ENCODE assay signal across 10 cellular contexts in genomic region chr17:57948169-57948554, GRCh38. TPM values are rescaled to one million over a fixed set of nuclear protein-coding genes. Genes with fewer than 3 reads are reported as not detected.
A peak's percentile ranks its signal among the peaks of the same experiment; 100 is the strongest.
DNase-seq lines count a peak whose midpoint lies in the region; ATAC-seq and TF ChIP-seq lines count a peak whose summit lies in the region.
"Had no signal": no experiment of that assay in that cellular context is flagged by ENCODE, and none has a peak within 500 bp of the region (broad histone marks: within the 10 kb centered on the region; RNA-seq: fewer than 3 reads in every experiment).

No MANE protein-coding gene starts in this region.

- H3K4me1 ChIP-seq in hepatocyte (ENCODE audit: insufficient read depth): peaks cover 71% of the 10 kb centered on the region
- peaks cover 0 to 97% (median 95%) of the 10 kb centered on the region in 4 donors for H3K4me1 ChIP-seq in sigmoid colon

- no peak overlapping the region for H3K4me3 ChIP-seq in WERI-Rb-1 (ENCODE audit: low read depth, low read length)
- no peak overlapping the region for H3K4me3 ChIP-seq in hepatocyte
- no peak overlapping the region for H3K4me3 ChIP-seq in sigmoid colon

- H3K36me3 ChIP-seq in WERI-Rb-1 (no peaks in the 10 kb centered on the region), hepatocyte (replicated peaks; ENCODE audit: insufficient read depth, low read depth) (no peaks in the 10 kb centered on the region), sigmoid colon (no peaks in the 10 kb centered on the region)

- intact Hi-C loops in CD14-positive monocyte (cut with micrococcal nuclease) (loop anchor here (2.0 to 5.0 kb wide), 2 partner anchors 39 kb away; partner anchors contain the start of gene VEZF1 (in 1 of the 2)), sigmoid colon (cut with DNase I) (loop anchor here (2.0 kb wide), 1 partner anchor 79 kb away; no protein-coding TSS in a partner anchor)

- 70% methylated on average over 5 of the region's 5 CpGs for WGBS in hepatocyte (ENCODE audit: low lambda C conversion rate, missing lambda C conversion rate)
- 86 to 91% methylated on average over 5 of the region's 5 CpGs for WGBS in sigmoid colon, 2 donors

- H3K9me2 ChIP-seq in hepatocyte (replicated peaks; ENCODE audit: insufficient read depth): no peaks in the 10 kb centered on the region

- peaks cover 56% of the 10 kb centered on the region for H3K79me2 ChIP-seq in hepatocyte

- ATAC-seq in GM18502 (IDR thresholded peaks at IDR 0.05; ENCODE audit: poor library complexity, unreplicated experiment): no peak

- H3K9me3 Mint-ChIP-seq in CD14-positive monocyte: peaks cover 0 to 3% (median 0%) of the 10 kb centered on the region in 7 donors
- no peaks in the 10 kb centered on the region for H3K9me3 Mint-ChIP-seq in activated T-cell treated with anti-CD3 and anti-CD28 coated beads, Interleukin-2, amount 50 U/mL, for 24 hours
- H3K9me3 Mint-ChIP-seq: CD4-positive, CD25-positive, alpha-beta regulatory T cell had no signal

- peak overlapping the region; percentile 88 to 96 (median 93) for H3K27ac Mint-ChIP-seq in CD14-positive monocyte
- no peak overlapping the region for H3K27ac Mint-ChIP-seq in activated T-cell treated with anti-CD3 and anti-CD28 coated beads, Interleukin-2, amount 50 U/mL, for 24 hours

- no peak for TF ChIP-seq POLR2A in sigmoid colon (IDR thresholded peaks at IDR 0.05)

- no peaks in the 10 kb centered on the region for H4K20me1 ChIP-seq in hepatocyte (ENCODE audit: insufficient read depth, poor library complexity, severe bottlenecking)

- H2AFZ ChIP-seq in hepatocyte: no peak overlapping the region

- H3K4me3 Mint-ChIP-seq in CD14-positive monocyte: peak overlapping the region; percentile 47 to 70
- H3K4me3 Mint-ChIP-seq in activated T-cell treated with anti-CD3 and anti-CD28 coated beads, Interleukin-2, amount 50 U/mL, for 24 hours: no peak overlapping the region

- no peaks in the 10 kb centered on the region for H3K27me3 ChIP-seq in WERI-Rb-1 (ENCODE audit: insufficient read depth, low read depth, severe bottlenecking)
- no peaks in the 10 kb centered on the region for H3K27me3 ChIP-seq in hepatocyte
- no peaks in the 10 kb centered on the region for H3K27me3 ChIP-seq in sigmoid colon

- peaks cover 6 to 13% of the 10 kb centered on the region in 2 donors for H3K36me3 Mint-ChIP-seq in CD14-positive monocyte
- H3K36me3 Mint-ChIP-seq in activated T-cell treated with anti-CD3 and anti-CD28 coated beads, Interleukin-2, amount 50 U/mL, for 24 hours (ENCODE audit: low read depth): no peaks in the 10 kb centered on the region
- H3K36me3 Mint-ChIP-seq: CD4-positive, CD25-positive, alpha-beta regulatory T cell had no signal

- no peak for DNase-seq in CD14-positive monocyte (ENCODE audit: low spot score)
- DNase-seq in WERI-Rb-1: no peak
- no peak for DNase-seq in hepatocyte (ENCODE audit: low spot score)
- no peak for DNase-seq in sigmoid colon
- DNase-seq in activated T-cell treated with anti-CD3 and anti-CD28 coated beads, Interleukin-2, amount 50 U/mL, for 24 hours: no peak
- no peak for DNase-seq in NOMO-1 (lab: John Stamatoyannopoulos, UW; ENCODE audit: unreplicated experiment in 2 of 2)
- no peak for DNase-seq in NCI-H510A treated with DMSO at 0.1 percent for 48 hours (lab: John Stamatoyannopoulos, UW)
- DNase-seq: NCI-H2171 had no signal

- no peak for TF ChIP-seq EP300 in sigmoid colon (IDR thresholded peaks at IDR 0.05)

- H3K9me3 ChIP-seq in WERI-Rb-1 (ENCODE audit: severe bottlenecking): no peaks in the 10 kb centered on the region
- no peaks in the 10 kb centered on the region for H3K9me3 ChIP-seq in hepatocyte (ENCODE audit: low read depth)
- H3K9me3 ChIP-seq in sigmoid colon: no peaks in the 10 kb centered on the region

- TF ChIP-seq CTCF in CD14-positive monocyte (IDR thresholded peaks at IDR 0.05) (no peak), WERI-Rb-1 (IDR thresholded peaks at IDR 0.05; ENCODE audit: low read depth, low read length) (no peak), hepatocyte (IDR thresholded peaks at IDR 0.05; ENCODE audit: poor library complexity) (no peak), sigmoid colon (IDR thresholded peaks at IDR 0.05) (no peak)

- peaks cover 74% of the 10 kb centered on the region for H3K4me1 Mint-ChIP-seq in CD14-positive monocyte
- H3K4me1 Mint-ChIP-seq in activated T-cell treated with anti-CD3 and anti-CD28 coated beads, Interleukin-2, amount 50 U/mL, for 24 hours (ENCODE audit: low read depth): peaks cover 45% of the 10 kb centered on the region

- H3K4me2 ChIP-seq in hepatocyte: peak overlapping the region; percentile 18

- H3K27ac ChIP-seq in WERI-Rb-1 (peak overlapping the region; percentile 34; the same call in 1 of the 2 replicates), hepatocyte (peak overlapping the region; percentile 87), sigmoid colon (peak overlapping the region; percentile 97 to 100 (median 99))

- H3K27me3 Mint-ChIP-seq in CD14-positive monocyte (ENCODE audit: low read depth in 3 of 3): peaks cover 0 to 5% (median 4%) of the 10 kb centered on the region in 3 donors
- peaks cover 17% of the 10 kb centered on the region for H3K27me3 Mint-ChIP-seq in activated T-cell treated with anti-CD3 and anti-CD28 coated beads, Interleukin-2, amount 50 U/mL, for 24 hours

RNA-seq across cellular contexts. Expression of gene CUEDC1, which starts 7.0 kb away (rescaled TPM):
- polyA plus RNA-seq in CD14-positive monocyte (1 to 10 TPM; 4.2 to 4.3 TPM), hepatocyte (23.3 and 27.4 TPM in 2 replicates), sigmoid colon (10 to 100 TPM in 2 of 3 donors, 1 to 10 TPM in 1; 3.0 to 20.0 (median 11.4) TPM)
- total RNA-seq in hepatocyte (9.3 and 11.6 TPM in 2 replicates), sigmoid colon (10 to 100 TPM; 29.5 to 64.0 (median 33.7) TPM)
- total RNA-seq: CD4-positive, CD25-positive, alpha-beta regulatory T cell had no signal
- polyA plus RNA-seq: CD4-positive, CD25-positive, alpha-beta regulatory T cell had no signal

RNA-seq across cellular contexts. Expression of gene VEZF1, which starts 39.9 kb away (rescaled TPM):
- polyA plus RNA-seq in CD14-positive monocyte (10 to 100 TPM; 28.3 to 40.1 TPM), hepatocyte (19.1 and 20.9 TPM in 2 replicates), sigmoid colon (10 to 100 TPM; 17.8 to 24.8 (median 21.0) TPM)
- total RNA-seq in hepatocyte (56.0 and 57.3 TPM in 2 replicates), sigmoid colon (100 to 1,000 TPM in 3 of 4 donors, 10 to 100 TPM in 1; 99.8 to 120 (median 105) TPM)

RNA-seq across cellular contexts. Expression of gene SRSF1, which starts 58.9 kb away (rescaled TPM):
- polyA plus RNA-seq in CD14-positive monocyte: 10 to 100 TPM; 51.2 to 61.6 TPM
- total RNA-seq in hepatocyte: 175 and 189 TPM in 2 replicates
- polyA plus RNA-seq in hepatocyte: 98.3 and 107 TPM in 2 replicates
- 100 to 1,000 TPM; 138 to 214 (median 151) TPM for total RNA-seq in sigmoid colon
- polyA plus RNA-seq in sigmoid colon: 100 to 1,000 TPM in 1 of 3 donors, 10 to 100 TPM in 2; 90.6 to 125 (median 93.7) TPM

Comparison
In these comparisons a context has a peak if more than half of its experiments do, and no peak if none do; other contexts are left out.
1. H3K27ac ChIP-seq: peak in every context shown above with its lines; median percentile 99 in sigmoid colon; 87 in hepatocyte; 34 in WERI-Rb-1.